Comparison of ENCODE assay signal across 7 cellular contexts in genomic region chr1:147515046-147515869, GRCh38. TPM values are rescaled to one million over a fixed set of nuclear protein-coding genes. Genes with fewer than 3 reads are reported as not detected.
A peak's percentile ranks its signal among the peaks of the same experiment; 100 is the strongest.
DNase-seq lines count a peak whose midpoint lies in the region; TF ChIP-seq lines count a peak whose summit lies in the region.

No MANE protein-coding gene starts in this region.

- H3K79me2 ChIP-seq in parathyroid adenoma: no peaks in the 10 kb centered on the region

- H3K4me1 ChIP-seq in parathyroid adenoma: no peaks in the 10 kb centered on the region

- H3K36me3 ChIP-seq in parathyroid adenoma (ENCODE audit: control insufficient read depth, insufficient read depth, low read length): no peaks in the 10 kb centered on the region

- no peaks in the 10 kb centered on the region for H3K9me3 ChIP-seq in parathyroid adenoma (ENCODE audit: control insufficient read depth, low read length)

- TF ChIP-seq CTCF in parathyroid adenoma (IDR thresholded peaks at IDR 0.05) (peak; percentile 11), glutamatergic neuron (IDR thresholded peaks at IDR 0.05; ENCODE audit: partially characterized antibody, unreplicated experiment) (no peak)

- CTCF ChIA-PET in activated CD4-positive, alpha-beta memory T cell treated with anti-CD3 and anti-CD28 coated beads, Interleukin-2, amount 10 ng/mL, durations not matched to agents 7 days and 5 days (lab: Charles Lee): interaction anchor here (1.8 to 2.2 kb wide), 3 partner anchors 13 to 378 kb away, joined by 5 to 7 read pairs (median 6); no protein-coding TSS in a partner anchor

- DNase-seq in HT-29 (ENCODE audit: low spot score): peak; percentile 82
- peak; percentile 84 for DNase-seq in NCI-H774 (lab: John Stamatoyannopoulos, UW)
- peak; percentile 48 for DNase-seq in epithelial cell of prostate (ENCODE audit: low read depth, low spot score)
- no peak for DNase-seq in activated CD4-positive, alpha-beta memory T cell treated with anti-CD3 and anti-CD28 coated beads, Interleukin-2, amount 10 ng/mL, durations not matched to agents 7 days and 5 days
- no peak for DNase-seq in SKM-1 treated with dmso at 0.1 percent for 144 hours (lab: John Stamatoyannopoulos, UW; ENCODE audit: unreplicated experiment)
- DNase-seq in glutamatergic neuron: no peak

- H3K27me3 Mint-ChIP-seq in activated CD4-positive, alpha-beta memory T cell treated with anti-CD3 and anti-CD28 coated beads, Interleukin-2, amount 10 ng/mL, durations not matched to agents 7 days and 5 days: peaks cover 12% of the 10 kb centered on the region
- H3K27me3 Mint-ChIP-seq in glutamatergic neuron (ENCODE audit: unreplicated experiment): no peaks in the 10 kb centered on the region

- H2AFZ ChIP-seq in parathyroid adenoma: peak overlapping the region; percentile 29

- peaks cover 3% of the 10 kb centered on the region for H3K36me3 Mint-ChIP-seq in activated CD4-positive, alpha-beta memory T cell treated with anti-CD3 and anti-CD28 coated beads, Interleukin-2, amount 10 ng/mL, durations not matched to agents 7 days and 5 days (ENCODE audit: low read depth)
- peaks cover 5% of the 10 kb centered on the region for H3K36me3 Mint-ChIP-seq in glutamatergic neuron (ENCODE audit: unreplicated experiment)

- H3K4me3 Mint-ChIP-seq in activated CD4-positive, alpha-beta memory T cell treated with anti-CD3 and anti-CD28 coated beads, Interleukin-2, amount 10 ng/mL, durations not matched to agents 7 days and 5 days: no peak overlapping the region
- no peak overlapping the region for H3K4me3 Mint-ChIP-seq in glutamatergic neuron (ENCODE audit: unreplicated experiment)

- H3K4me1 Mint-ChIP-seq in activated CD4-positive, alpha-beta memory T cell treated with anti-CD3 and anti-CD28 coated beads, Interleukin-2, amount 10 ng/mL, durations not matched to agents 7 days and 5 days: peaks cover 3% of the 10 kb centered on the region
- no peaks in the 10 kb centered on the region for H3K4me1 Mint-ChIP-seq in glutamatergic neuron (ENCODE audit: low read depth, unreplicated experiment)

- H3K27ac Mint-ChIP-seq in activated CD4-positive, alpha-beta memory T cell treated with anti-CD3 and anti-CD28 coated beads, Interleukin-2, amount 10 ng/mL, durations not matched to agents 7 days and 5 days: no peak overlapping the region
- no peak overlapping the region for H3K27ac Mint-ChIP-seq in glutamatergic neuron (ENCODE audit: unreplicated experiment)

- H3K9ac ChIP-seq in parathyroid adenoma: no peak overlapping the region

- H3K4me3 ChIP-seq in parathyroid adenoma (ENCODE audit: low read depth, low read length): no peak overlapping the region

- peaks cover 6% of the 10 kb centered on the region for H3K9me3 Mint-ChIP-seq in activated CD4-positive, alpha-beta memory T cell treated with anti-CD3 and anti-CD28 coated beads, Interleukin-2, amount 10 ng/mL, durations not matched to agents 7 days and 5 days
- H3K9me3 Mint-ChIP-seq in glutamatergic neuron (ENCODE audit: unreplicated experiment): peaks cover 3% of the 10 kb centered on the region

- POLR2A ChIA-PET in activated CD4-positive, alpha-beta memory T cell treated with anti-CD3 and anti-CD28 coated beads, Interleukin-2, amount 10 ng/mL, durations not matched to agents 7 days and 5 days (lab: Charles Lee): no interaction called here

- no peak overlapping the region for H3K4me2 ChIP-seq in parathyroid adenoma (ENCODE audit: low read length)

- H3K27ac ChIP-seq in epithelial cell of prostate: no peak overlapping the region
- H3K27ac ChIP-seq in parathyroid adenoma: peak overlapping the region; percentile 2

- no peaks in the 10 kb centered on the region for H3K27me3 ChIP-seq in parathyroid adenoma (ENCODE audit: control insufficient read depth, insufficient read depth, low read length)

RNA-seq across cellular contexts. Expression of gene BCL9, which starts 26.0 kb away (rescaled TPM):
- 7.4 and 10.0 TPM in 2 replicates for total RNA-seq in HT-29 (2014; rRNA removed; shearing (Covaris generic))
- 10 to 100 TPM; 17.4 to 18.6 TPM for total RNA-seq in activated CD4-positive, alpha-beta memory T cell treated with anti-CD3 and anti-CD28 coated beads, Interleukin-2, amount 10 ng/mL, durations not matched to agents 7 days and 5 days
- total RNA-seq in glutamatergic neuron (ENCODE audit: unreplicated experiment): 36.7 TPM

Comparison
In these comparisons a context has a peak if more than half of its experiments do, and no peak if none do; other contexts are left out.
1. DNase-seq: peak in HT-29 (single experiment), NCI-H774 (single experiment) and epithelial cell of prostate (single experiment); none in activated CD4-positive, alpha-beta memory T cell treated with anti-CD3 and anti-CD28 coated beads, Interleukin-2, amount 10 ng/mL, durations not matched to agents 7 days and 5 days (single experiment), SKM-1 treated with dmso at 0.1 percent for 144 hours (single experiment) and glutamatergic neuron (single experiment).